Comparison of ENCODE assay signal across 15 cellular contexts in genomic region chr4:76238236-76238635, GRCh38. TPM values are rescaled to one million over a fixed set of nuclear protein-coding genes. Genes with fewer than 3 reads are reported as not detected.
"Had no signal": no experiment of that assay in that cellular context is flagged by ENCODE, and none has a peak within 500 bp of the region (broad histone marks: within the 10 kb centered on the region; RNA-seq: fewer than 3 reads in every experiment).

No MANE protein-coding gene starts in this region.

- H3K27me3 ChIP-seq: right lobe of liver, spleen, testis had no signal

- H3K27ac ChIP-seq: foreskin keratinocyte, right lobe of liver, spleen, testis had no signal

- H3K4me3 ChIP-seq: mucosa of descending colon, right lobe of liver, spleen, testis had no signal

- H3K9me3 ChIP-seq: testis had no signal

- DNase-seq: activated CD4-positive, alpha-beta memory T cell treated with anti-CD3 and anti-CD28 coated beads for 36 hours; activated CD4-positive, alpha-beta T cell treated with anti-CD3 and anti-CD28 coated beads for 36 hours; activated effector memory CD4-positive, alpha-beta T cell treated with Interleukin-2 at 50 U/mL for 16 hours; activated naive CD4-positive, alpha-beta T cell treated with anti-CD3 and anti-CD28 coated beads, Interleukin-2, amount 50 U/mL, for 16 hours; activated T-cell treated with anti-CD3 and anti-CD28 coated beads, Interleukin-2, amount 50 U/mL, for 24 hours; effector memory CD4-positive, alpha-beta T cell; foreskin keratinocyte; immature natural killer cell; mucosa of descending colon; natural killer cell; right lobe of liver; spleen; T-helper 17 cell; testis had no signal

- H3K4me1 ChIP-seq: spleen, testis had no signal

- H3K36me3 ChIP-seq: right lobe of liver, spleen had no signal

RNA-seq across cellular contexts. Expression of gene FAM47E, which starts 13.3 kb away (rescaled TPM):
- total RNA-seq: activated CD4-positive, alpha-beta memory T cell treated with anti-CD3 and anti-CD28 coated beads for 36 hours; activated CD4-positive, alpha-beta T cell treated with anti-CD3 and anti-CD28 coated beads for 36 hours; foreskin keratinocyte; lung microvascular endothelial cell had no signal
- polyA plus RNA-seq: foreskin keratinocyte, immature natural killer cell had no signal
